ENCODE assay signal across 1 cellular context in genomic region chr14:91113829-91114078, GRCh38.
TF ChIP-seq lines count a peak whose summit lies in the region.

DGLUCY (plus strand) TSS chr14:91114073; CDS start chr14:91160295, 46,222 bp downstream.

TF ChIP-seq in GM12878, 131 proteins besides CTCF, POLR2A, EP300 and RAD21 (continued from another document):
- no peak for TF ChIP-seq PRDM15 (CRISPR knock-in tag; IDR thresholded peaks at IDR 0.05)
- no peak for TF ChIP-seq HSF1 (IDR thresholded peaks at IDR 0.05; ENCODE audit: low read depth, low read length)
- TF ChIP-seq NFIC (IDR thresholded peaks at IDR 0.05; ENCODE audit: low read depth, low read length): no peak
- no peak for TF ChIP-seq CHD1 (IDR thresholded peaks at IDR 0.05; ENCODE audit: low read depth, low read length)
- TF ChIP-seq JUNB (IDR thresholded peaks at IDR 0.05): no peak
- no peak for TF ChIP-seq IKZF2 (IDR thresholded peaks at IDR 0.05)
- no peak for TF ChIP-seq JUND (IDR thresholded peaks at IDR 0.05; ENCODE audit: low read depth, low read length)
- TF ChIP-seq ASH2L (IDR thresholded peaks at IDR 0.05; ENCODE audit: borderline replicate concordance, low read depth): no peak
- TF ChIP-seq ZNF207 (IDR thresholded peaks at IDR 0.05; ENCODE audit: borderline replicate concordance): no peak
- no peak for TF ChIP-seq ZNF217 (IDR thresholded peaks at IDR 0.05)
- TF ChIP-seq CEBPZ (IDR thresholded peaks at IDR 0.05; ENCODE audit: low read depth, low read length): no peak
- no peak for TF ChIP-seq KDM1A (IDR thresholded peaks at IDR 0.05; ENCODE audit: borderline replicate concordance)
- no peak for TF ChIP-seq HDAC2 (IDR thresholded peaks at IDR 0.05)
- peak; percentile 76 for TF ChIP-seq USF2 (IDR thresholded peaks at IDR 0.05; ENCODE audit: borderline replicate concordance, low read depth, low read length)
- TF ChIP-seq ESRRA (IDR thresholded peaks at IDR 0.05; ENCODE audit: low read length): no peak
- no peak for TF ChIP-seq SUZ12 (IDR thresholded peaks at IDR 0.05; ENCODE audit: unreplicated experiment)
TF ChIP-seq in GM12878: peak in this region for 7.
